In genomic region chr20:36336838-36337478, GRCh38 we compare ENCODE assay signal across 25 cellular contexts. TPM values are rescaled to one million over a fixed set of nuclear protein-coding genes. Genes with fewer than 3 reads are reported as not detected.
DNase-seq lines count a peak whose midpoint lies in the region; ATAC-seq, FAIRE-seq and TF ChIP-seq lines count a peak whose summit lies in the region.
"Had no signal": no experiment of that assay in that cellular context is flagged by ENCODE, and none has a peak within 500 bp of the region (broad histone marks: within the 10 kb centered on the region; RNA-seq: fewer than 3 reads in every experiment).

No MANE protein-coding gene starts in this region.

- H2BK120ac ChIP-seq in mesendoderm (ENCODE audit: low read depth, low read length): no peak overlapping the region

- peaks cover 4% of the 10 kb centered on the region for H3K4me1 Mint-ChIP-seq in T-helper 17 cell

- peak; percentile 62 for DNase-seq in SK-N-SH
- no peak for DNase-seq in NT2/D1 (ENCODE audit: low read depth, low spot score)
- DNase-seq in mesendoderm: peak; percentile 37
- DNase-seq in MM.1S: no peak
- no peak for DNase-seq in HTR-8/SVneo (ENCODE audit: insufficient read length, low spot score)
- no peak for DNase-seq in T-helper 17 cell
- DNase-seq: ACHN, GF-D8, Kasumi-1, MG63, NCI-H1048, NCI-H1436, NCI-H187 treated with DMSO at 0.1 percent for 48 hours, NCI-H2107, NCI-H510A, NCI-H748 treated with DMSO at 0.1 percent for 48 hours, Peyer's patch had no signal

- H3K4me1 ChIP-seq in SK-N-SH (ENCODE audit: control insufficient read depth in 1 of 2, insufficient read depth in 2 of 2, low read depth in 1 of 2, low read length in 1 of 2) (peaks cover 0 to 15% of the 10 kb centered on the region in 2 experiments; a peak in 1 of 4 replicates), NT2/D1 (ENCODE audit: insufficient read depth, insufficient read length) (peaks cover 45% of the 10 kb centered on the region), mesendoderm (ENCODE audit: control insufficient read depth, low read depth, low read length) (peaks cover 2% of the 10 kb centered on the region), MM.1S (ENCODE audit: low read length) (no peaks in the 10 kb centered on the region)
- H3K4me1 ChIP-seq: HAP-1, Peyer's patch, SJSA1 had no signal

- 51% methylated on average over 13 of the region's 13 CpGs for WGBS in SK-N-SH (ENCODE audit: low lambda C conversion rate)
- WGBS in mesendoderm (ENCODE audit: extremely low coverage, insufficient coverage, low lambda C conversion rate): no CpG with 5 or more reads among the region's 13 CpGs

- H3K9me3 ChIP-seq in SK-N-SH (no peaks in the 10 kb centered on the region), NT2/D1 (ENCODE audit: insufficient read depth, low read length) (no peaks in the 10 kb centered on the region), MM.1S (replicated peaks; ENCODE audit: insufficient read depth, low read length) (no peaks in the 10 kb centered on the region), T-helper 17 cell (ENCODE audit: control insufficient read depth, low read length, poor library complexity, severe bottlenecking) (no peaks in the 10 kb centered on the region)
- H3K9me3 ChIP-seq: HAP-1, MG63, Peyer's patch, SJSA1 had no signal

- CTCF ChIA-PET in SK-N-SH (lab: Yijun Ruan, JAX): no interaction called here

- no peak overlapping the region for H3K4ac ChIP-seq in mesendoderm (ENCODE audit: low read depth, low read length)

- H3K18ac ChIP-seq in mesendoderm (ENCODE audit: low read length): no peak overlapping the region

- no peak overlapping the region for H4K5ac ChIP-seq in mesendoderm (ENCODE audit: low read length)

- no peaks in the 10 kb centered on the region for H3K79me1 ChIP-seq in mesendoderm (ENCODE audit: low read length)

- no peak overlapping the region for H3K4me2 ChIP-seq in SK-N-SH
- H3K4me2 ChIP-seq in mesendoderm (ENCODE audit: low read length): no peak overlapping the region
- no peak overlapping the region for H3K4me2 ChIP-seq in MM.1S (ENCODE audit: low read depth, low read length)

- FAIRE-seq in HTR-8/SVneo (lab: Jason Lieb, UNC): no peak

- no peak for TF ChIP-seq RAD21 in SK-N-SH (IDR thresholded peaks at IDR 0.05; ENCODE audit: low read length)

- H3K27ac ChIP-seq in SK-N-SH (ENCODE audit: low read depth in 2 of 2, low read length in 1 of 2): no peak overlapping the region
- H3K27ac ChIP-seq in mesendoderm (ENCODE audit: low read depth, low read length): no peak overlapping the region
- H3K27ac ChIP-seq in MM.1S (ENCODE audit: low read length): no peak overlapping the region
- H3K27ac ChIP-seq: 22Rv1, C4-2B, Peyer's patch, SJSA1 had no signal

- H2AFZ ChIP-seq in SK-N-SH (ENCODE audit: low read depth): no peak overlapping the region
- no peak overlapping the region for H2AFZ ChIP-seq in MM.1S (ENCODE audit: low read length)

- no peak overlapping the region for H3K4me3 ChIP-seq in SK-N-SH (ENCODE audit: low read depth in 2 of 2, low read length in 1 of 2)
- H3K4me3 ChIP-seq in NT2/D1 (ENCODE audit: insufficient read length, low read depth): no peak overlapping the region
- no peak overlapping the region for H3K4me3 ChIP-seq in mesendoderm (ENCODE audit: low read length)
- no peak overlapping the region for H3K4me3 ChIP-seq in MM.1S (ENCODE audit: low read length)
- H3K4me3 ChIP-seq: HAP-1, MG63, Peyer's patch, SJSA1 had no signal

- H2AK5ac ChIP-seq in mesendoderm (ENCODE audit: low read length): no peak overlapping the region

- no peak overlapping the region for H3K27ac Mint-ChIP-seq in T-helper 17 cell
- H3K27ac Mint-ChIP-seq: T-helper 1 cell treated with Interleukin-12 subunit alpha and Interleukin-12 subunit beta and Interleukin-4 antibody, amounts not matched to agents 30 μg/mL and 1 μg/mL, for 36 hours had no signal

- ATAC-seq in SK-N-SH treated with all-trans-retinoic acid at 6 μM for 48 hours (no peak), GM21529 (IDR thresholded peaks at IDR 0.05; ENCODE audit: unreplicated experiment) (no peak), T-helper 17 cell (no peak)
- ATAC-seq: Right ventricle myocardium inferior had no signal

- H4K8ac ChIP-seq in mesendoderm (ENCODE audit: low read depth, low read length): no peak overlapping the region

- H3K9me2 ChIP-seq in SK-N-SH (no peaks in the 10 kb centered on the region), MM.1S (replicated peaks; ENCODE audit: insufficient read depth, low read length) (no peaks in the 10 kb centered on the region)

- H3F3A ChIP-seq in SK-N-SH (replicated peaks; ENCODE audit: insufficient read depth) (no peaks in the 10 kb centered on the region), MM.1S (ENCODE audit: insufficient read depth, low read length) (no peaks in the 10 kb centered on the region)

- peaks cover 9% of the 10 kb centered on the region for H3K36me3 Mint-ChIP-seq in T-helper 17 cell (ENCODE audit: low read depth)

- no peak overlapping the region for H3K4me3 Mint-ChIP-seq in T-helper 17 cell
- H3K4me3 Mint-ChIP-seq: T-helper 1 cell treated with Interleukin-12 subunit alpha and Interleukin-12 subunit beta and Interleukin-4 antibody, amounts not matched to agents 30 μg/mL and 1 μg/mL, for 36 hours had no signal

- POLR2A ChIA-PET in SK-N-SH (lab: Yijun Ruan, JAX): no interaction called here

- H3K9ac ChIP-seq in SK-N-SH (no peak overlapping the region), NT2/D1 (ENCODE audit: insufficient read length, low read depth) (peak overlapping the region; percentile 44), mesendoderm (ENCODE audit: low read length) (no peak overlapping the region), MM.1S (ENCODE audit: low read length) (no peak overlapping the region)

- TF ChIP-seq CTCF in SK-N-SH (IDR thresholded peaks at IDR 0.05) (no peak), MM.1S (IDR thresholded peaks at IDR 0.05; ENCODE audit: low read length) (no peak)

- H3K27me3 ChIP-seq in SK-N-SH (ENCODE audit: insufficient read depth) (no peaks in the 10 kb centered on the region; the same call in 1 of the 2 replicates), NT2/D1 (ENCODE audit: insufficient read depth, insufficient read length) (no peaks in the 10 kb centered on the region), mesendoderm (ENCODE audit: insufficient read depth, low read length, poor library complexity) (no peaks in the 10 kb centered on the region), MM.1S (replicated peaks; ENCODE audit: insufficient read depth, low read length) (peaks cover 92% of the 10 kb centered on the region)
- H3K27me3 ChIP-seq: Peyer's patch had no signal

- H2BK5ac ChIP-seq in mesendoderm (ENCODE audit: low read length): no peak overlapping the region

- no peaks in the 10 kb centered on the region for H3K79me2 ChIP-seq in SK-N-SH (ENCODE audit: insufficient read depth)
- no peaks in the 10 kb centered on the region for H3K79me2 ChIP-seq in mesendoderm (ENCODE audit: control insufficient read depth, insufficient read depth, low read length)
- no peaks in the 10 kb centered on the region for H3K79me2 ChIP-seq in MM.1S (ENCODE audit: low read length)

- no peak for TF ChIP-seq EP300 in SK-N-SH (IDR thresholded peaks at IDR 0.05; ENCODE audit: borderline replicate concordance in 1 of 2, low read depth in 1 of 2, low read length in 1 of 2)

- no peak overlapping the region for H2BK15ac ChIP-seq in mesendoderm (replicated peaks; ENCODE audit: low read depth)

- H4K20me1 ChIP-seq in SK-N-SH (ENCODE audit: insufficient read depth) (no peaks in the 10 kb centered on the region), MM.1S (ENCODE audit: insufficient read depth, low read length) (no peaks in the 10 kb centered on the region)

- no peak overlapping the region for H3K56ac ChIP-seq in mesendoderm (ENCODE audit: low read length)

- no peak overlapping the region for H3K23ac ChIP-seq in mesendoderm (ENCODE audit: low read length)

- H3K36me3 ChIP-seq in SK-N-SH (replicated peaks in 1 of 2; ENCODE audit: control insufficient read depth in 1 of 2, insufficient read depth in 2 of 2, low read length in 1 of 2) (no peaks in the 10 kb centered on the region), NT2/D1 (ENCODE audit: insufficient read depth, insufficient read length, low read length) (no peaks in the 10 kb centered on the region), mesendoderm (ENCODE audit: control insufficient read depth, insufficient read depth, low read length) (no peaks in the 10 kb centered on the region), MM.1S (replicated peaks; ENCODE audit: insufficient read depth, low read length) (no peaks in the 10 kb centered on the region)
- H3K36me3 ChIP-seq: HAP-1, MG63, Peyer's patch, SJSA1 had no signal

- H3K27me3 Mint-ChIP-seq in T-helper 17 cell: peaks cover 65% of the 10 kb centered on the region

TF ChIP-seq in SK-N-SH, 30 proteins besides CTCF, POLR2A, EP300 and RAD21 (continues in another document):
- no peak for TF ChIP-seq SMC3 (IDR thresholded peaks at IDR 0.05; ENCODE audit: low read depth, low read length)

TF ChIP-seq in SK-N-SH treated with all-trans-retinoic acid at 6 μM for 48 hours, 23 proteins besides CTCF, POLR2A, EP300 and RAD21 (continues in another document):
- TF ChIP-seq ZNF70 (CRISPR knock-in tag; IDR thresholded peaks at IDR 0.05) (no peak), POU6F1 (CRISPR knock-in tag; IDR thresholded peaks at IDR 0.05; ENCODE audit: borderline replicate concordance, low read depth) (no peak), TOX (CRISPR knock-in tag; IDR thresholded peaks at IDR 0.05; ENCODE audit: borderline replicate concordance) (no peak), TCF4 (CRISPR knock-in tag; IDR thresholded peaks at IDR 0.05; ENCODE audit: borderline replicate concordance) (no peak), ESRRG (CRISPR knock-in tag; IDR thresholded peaks at IDR 0.05) (no peak), RARB (CRISPR knock-in tag; IDR thresholded peaks at IDR 0.05) (no peak), ZFP3 (CRISPR knock-in tag; IDR thresholded peaks at IDR 0.05) (no peak), GLIS3 (CRISPR knock-in tag; IDR thresholded peaks at IDR 0.05) (no peak), ARNTL (CRISPR knock-in tag; IDR thresholded peaks at IDR 0.05; ENCODE audit: borderline replicate concordance, low read depth) (no peak)

RNA-seq across cellular contexts. Expression of gene DLGAP4, which starts 30.8 kb away (rescaled TPM):
- polyA plus RNA-seq in SK-N-SH (2012; rRNA removed): 12.7 and 31.2 TPM in 2 replicates
- 16.5 and 24.1 TPM in 2 replicates for polyA plus RNA-seq in SK-N-SH (2012; cell fraction: cytosol; rRNA removed)
- polyA plus RNA-seq in SK-N-SH (2012; cell fraction: nucleus; rRNA removed): 65.0 and 82.1 TPM in 2 replicates
- 49.0 TPM for polyA plus RNA-seq in mesendoderm (2013, experiment 1 of 2)
- 50.3 TPM for polyA plus RNA-seq in mesendoderm (2013, experiment 2 of 2)
- 10 to 100 TPM; 33.9 to 45.4 TPM for total RNA-seq in T-helper 17 cell

Comparison
In these comparisons a context has a peak if more than half of its experiments do, and no peak if none do; other contexts are left out.
1. DNase-seq: peak in SK-N-SH (single experiment) and mesendoderm (single experiment); none in NT2/D1 (single experiment), MM.1S (single experiment), HTR-8/SVneo (single experiment) and T-helper 17 cell (0 of 3).